ENCODE assay signal across 8 cellular contexts in genomic region chr1:234495231-234495990, GRCh38.
DNase-seq lines count a peak whose midpoint lies in the region; ATAC-seq and TF ChIP-seq lines count a peak whose summit lies in the region.

No MANE protein-coding gene starts in this region.

- TF ChIP-seq CTCF in GM12865 (IDR thresholded peaks at IDR 0.05; ENCODE audit: insufficient read depth, low read depth, low read length, missing control alignments): no peak

- H3K9me3 Mint-ChIP-seq in stimulated activated naive CD8-positive, alpha-beta T cell treated with anti-CD3 and anti-CD28 coated beads, Interleukin-15, Interleukin-2, amounts not matched to agents 100 ng/mL and 50 ng/mL, for 24 hours: no peaks in the 10 kb centered on the region
- no peaks in the 10 kb centered on the region for H3K9me3 Mint-ChIP-seq in effector memory CD8-positive, alpha-beta T cell

- H3K4me3 Mint-ChIP-seq in stimulated activated naive CD8-positive, alpha-beta T cell treated with anti-CD3 and anti-CD28 coated beads, Interleukin-15, Interleukin-2, amounts not matched to agents 100 ng/mL and 50 ng/mL, for 24 hours: peak overlapping the region; percentile 6
- no peak overlapping the region for H3K4me3 Mint-ChIP-seq in effector memory CD8-positive, alpha-beta T cell

- no peaks in the 10 kb centered on the region for H3K36me3 Mint-ChIP-seq in stimulated activated naive CD8-positive, alpha-beta T cell treated with anti-CD3 and anti-CD28 coated beads, Interleukin-15, Interleukin-2, amounts not matched to agents 100 ng/mL and 50 ng/mL, for 24 hours (ENCODE audit: low read depth)
- no peaks in the 10 kb centered on the region for H3K36me3 Mint-ChIP-seq in effector memory CD8-positive, alpha-beta T cell (ENCODE audit: insufficient read depth)

- H3K4me1 Mint-ChIP-seq in stimulated activated naive CD8-positive, alpha-beta T cell treated with anti-CD3 and anti-CD28 coated beads, Interleukin-15, Interleukin-2, amounts not matched to agents 100 ng/mL and 50 ng/mL, for 24 hours (ENCODE audit: low read depth): peaks cover 50% of the 10 kb centered on the region
- peaks cover 4 to 10% of the 10 kb centered on the region in 2 donors for H3K4me1 Mint-ChIP-seq in effector memory CD8-positive, alpha-beta T cell (ENCODE audit: low read depth in 2 of 2)

- ATAC-seq in GM21423 (IDR thresholded peaks at IDR 0.05; ENCODE audit: unreplicated experiment) (peak; percentile 76), HG03571 (IDR thresholded peaks at IDR 0.05; ENCODE audit: unreplicated experiment) (peak; percentile 72)
- ATAC-seq in effector memory CD8-positive, alpha-beta T cell (replicated peaks): no peak

- DNase-seq in GM12865 (ENCODE audit: low read depth) (peak; percentile 90), cerebellar cortex (ENCODE audit: low spot score) (peak; percentile 40), NCI-H1092 treated with DMSO at 0.1 percent for 48 hours (lab: John Stamatoyannopoulos, UW) (no peak)
- no peak for DNase-seq in effector memory CD8-positive, alpha-beta T cell
- no peak for DNase-seq in activated CD4-positive, alpha-beta T cell treated with anti-CD3 and anti-CD28 coated beads for 4 hours

- H3K27me3 Mint-ChIP-seq in stimulated activated naive CD8-positive, alpha-beta T cell treated with anti-CD3 and anti-CD28 coated beads, Interleukin-15, Interleukin-2, amounts not matched to agents 100 ng/mL and 50 ng/mL, for 24 hours: peaks cover 6% of the 10 kb centered on the region
- H3K27me3 Mint-ChIP-seq in effector memory CD8-positive, alpha-beta T cell: peaks cover 0 to 46% of the 10 kb centered on the region in 2 donors

- no peak overlapping the region for H3K4me3 ChIP-seq in GM12865 (ENCODE audit: low read depth, low read length)

- H3K27ac Mint-ChIP-seq in stimulated activated naive CD8-positive, alpha-beta T cell treated with anti-CD3 and anti-CD28 coated beads, Interleukin-15, Interleukin-2, amounts not matched to agents 100 ng/mL and 50 ng/mL, for 24 hours: peak overlapping the region; percentile 46
- peak overlapping the region in 1 of 2 donors; percentile 60 for H3K27ac Mint-ChIP-seq in effector memory CD8-positive, alpha-beta T cell

Comparison
In these comparisons a context has a peak if more than half of its experiments do, and no peak if none do; other contexts are left out.
1. DNase-seq: peak in GM12865 (single experiment) and cerebellar cortex (single experiment); none in NCI-H1092 treated with DMSO at 0.1 percent for 48 hours (single experiment), effector memory CD8-positive, alpha-beta T cell (0 of 3) and activated CD4-positive, alpha-beta T cell treated with anti-CD3 and anti-CD28 coated beads for 4 hours (0 of 2).